ENCODE assay signal across 20 cellular contexts in the genomic region with DNA sequence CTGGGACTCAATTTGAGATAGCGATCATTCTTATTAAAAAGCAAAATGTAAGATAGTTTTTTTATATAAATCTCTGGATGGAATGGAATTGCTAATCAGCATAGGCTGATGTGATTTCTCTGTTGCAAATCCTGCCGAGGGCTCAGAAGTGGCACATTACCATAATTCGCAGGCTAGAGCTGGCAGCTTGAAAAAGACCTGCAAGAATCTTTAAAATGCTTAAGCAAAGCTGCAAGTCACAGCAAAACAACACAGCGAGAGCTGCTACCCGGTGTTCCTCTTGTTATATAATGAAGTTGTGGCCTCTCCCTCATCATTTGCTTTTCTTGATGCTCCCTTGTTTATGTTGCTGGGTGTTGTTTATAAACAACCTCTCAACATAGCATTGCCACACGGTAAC.
DNase-seq lines count a peak whose midpoint lies in the region; ATAC-seq, FAIRE-seq and TF ChIP-seq lines count a peak whose summit lies in the region.
"Had no signal": no experiment of that assay in that cellular context is flagged by ENCODE, and none has a peak within 500 bp of the region (broad histone marks: within the 10 kb centered on the region; RNA-seq: fewer than 3 reads in every experiment).

No MANE protein-coding gene starts in this region.

- no peak overlapping the region for H2BK12ac ChIP-seq in H1 (ENCODE audit: low read depth, low read length)

- no peak overlapping the region for H4K8ac ChIP-seq in H1 (ENCODE audit: extremely low read depth, insufficient read depth, low read length)

- no peak overlapping the region for H2BK15ac ChIP-seq in H1 (ENCODE audit: low read length)

- no peak for TF ChIP-seq RAD21 in H1 (IDR thresholded peaks at IDR 0.05 in 1 of 2, conservative IDR thresholded peaks at IDR 0.05 in 1 of 2; ENCODE audit: low read depth in 2 of 2, low read length in 2 of 2)

- no peak for TF ChIP-seq POLR2A in H1 (IDR thresholded peaks at IDR 0.05; ENCODE audit: control extremely low read depth in 1 of 2, low read depth in 2 of 2, low read length in 2 of 2)

- 0 out of 2 replicates have a peak overlapping the region, but pooled peaks have one; percentile 65 for H2AK5ac ChIP-seq in H1 (ENCODE audit: low read depth, low read length)

- no peak for TF ChIP-seq EP300 in H1 (IDR thresholded peaks at IDR 0.05; ENCODE audit: borderline replicate concordance in 1 of 2, low read depth in 2 of 2, low read length in 2 of 2)

- WGBS in H1 (ENCODE audit: extremely low coverage in 1 of 2, insufficient coverage in 1 of 2, insufficient read length in 1 of 2, insufficient replicate concordance in 2 of 2, low coverage in 1 of 2, low lambda C conversion rate in 2 of 2, missing lambda C conversion rate in 1 of 2), 2 experiments = 37% methylated on average over 6 of the region's 6 CpGs; no CpG with 5 or more reads in 1 of the 2 experiments

- no peak overlapping the region for H3K18ac ChIP-seq in H1 (ENCODE audit: extremely low read depth, low read length)

- H3K27me3 ChIP-seq in HUES48 (ENCODE audit: control insufficient read depth, insufficient read depth, low read length) (no peaks in the 10 kb centered on the region), H1 (replicated peaks in 1 of 4; ENCODE audit: control insufficient read depth in 3 of 4, extremely low read depth in 1 of 4, insufficient read depth in 3 of 4, low read length in 3 of 4) (no peaks in the 10 kb centered on the region), keratinocyte (ENCODE audit: control insufficient read depth, extremely low read depth, insufficient read depth, low read length) (no peaks in the 10 kb centered on the region), neural progenitor cell (no peaks in the 10 kb centered on the region)

- H3K27ac Mint-ChIP-seq in neural progenitor cell = no peak overlapping the region
- H3K27ac Mint-ChIP-seq: CD4-positive, alpha-beta memory T cell; HFFc6 had no signal

- no peak overlapping the region for H3K4me3 Mint-ChIP-seq in neural progenitor cell
- H3K4me3 Mint-ChIP-seq: CD4-positive, alpha-beta memory T cell; HFFc6 had no signal

- TF ChIP-seq CTCF in H1 (IDR thresholded peaks at IDR 0.05; ENCODE audit: control extremely low read depth in 1 of 3, insufficient read depth in 1 of 3, low read depth in 1 of 3, low read length in 3 of 3) = no peak
- TF ChIP-seq CTCF in keratinocyte (optimal IDR thresholded peaks at IDR 0.05 in 1 of 3, IDR thresholded peaks at IDR 0.05 in 1 of 3, conservative IDR thresholded peaks at IDR 0.05 in 1 of 3; ENCODE audit: extremely low read depth in 1 of 3, insufficient read depth in 2 of 3, low read length in 3 of 3) = no peak
- no peak for TF ChIP-seq CTCF in neural progenitor cell (IDR thresholded peaks at IDR 0.05)

- ATAC-seq in HG03432 (IDR thresholded peaks at IDR 0.05; ENCODE audit: unreplicated experiment) (no peak), HG03139 (IDR thresholded peaks at IDR 0.05; ENCODE audit: unreplicated experiment) (no peak)

- no peaks in the 10 kb centered on the region for H3K9me3 Mint-ChIP-seq in neural progenitor cell

- no peaks in the 10 kb centered on the region for H3K79me1 ChIP-seq in H1 (ENCODE audit: low read depth, low read length)

- DNase-seq in H1 (ENCODE audit: low read depth in 1 of 2, low spot score in 2 of 2) (no peak), keratinocyte (ENCODE audit: low read depth, low spot score) (no peak), neural progenitor cell (ENCODE audit: low spot score) (peak; percentile 11), globus pallidus (ENCODE audit: low spot score) (no peak)
- DNase-seq: C1 segment of cervical spinal cord; Calu3; CD4-positive, alpha-beta memory T cell; COR-L47; DMS53; DMS79 treated with DMSO at 0.1 percent for 48 hours; GF-D8; GM23248; HFFc6 had no signal

- no peaks in the 10 kb centered on the region for H3K36me3 ChIP-seq in HUES48 (ENCODE audit: control insufficient read depth, insufficient read depth, low read length)
- H3K36me3 ChIP-seq in H1 (ENCODE audit: control insufficient read depth in 2 of 4, insufficient read depth in 4 of 4, low read length in 3 of 4) = no peaks in the 10 kb centered on the region
- H3K36me3 ChIP-seq in keratinocyte (ENCODE audit: control insufficient read depth in 2 of 2, extremely low read depth in 1 of 2, insufficient read depth in 2 of 2, low read length in 2 of 2) = no peaks in the 10 kb centered on the region
- no peaks in the 10 kb centered on the region for H3K36me3 ChIP-seq in neural progenitor cell
- H3K36me3 ChIP-seq: HAP-1 had no signal

- dilution Hi-C loops in keratinocyte (cut with MboI; ENCODE audit: extremely low pct_ligation_motif_present, low sequenced_read_pairs) = no loop called here

- FAIRE-seq in H1 (lab: Jason Lieb, UNC) = peak; percentile 66
- FAIRE-seq in keratinocyte (lab: Jason Lieb, UNC) = no peak
- FAIRE-seq: GM12891, GM18507, H54 had no signal

- H2BK5ac ChIP-seq in H1 (ENCODE audit: low read depth, low read length) = no peak overlapping the region

- H3K9me1 ChIP-seq in keratinocyte (ENCODE audit: control insufficient read depth, extremely low read depth, insufficient read depth, low read length) = no peaks in the 10 kb centered on the region

- CTCF ChIA-PET in H1 (lab: Charles Lee; ENCODE audit: partially characterized antibody) = interaction anchor here (0.9 to 2.9 kb wide), 3 partner anchors 11 to 56 kb away, joined by 3 to 27 read pairs (median 5); no protein-coding TSS in a partner anchor

- H3K56ac ChIP-seq in H1 (replicated peaks; ENCODE audit: insufficient read length, low read depth, low read length) = no peak overlapping the region

- no peaks in the 10 kb centered on the region for H3K79me2 ChIP-seq in H1 (ENCODE audit: control insufficient read depth in 1 of 2, insufficient read depth in 2 of 2, low read length in 2 of 2)
- H3K79me2 ChIP-seq in keratinocyte (ENCODE audit: control insufficient read depth, insufficient read depth, low read length) = no peaks in the 10 kb centered on the region
- H3K79me2 ChIP-seq in neural progenitor cell (ENCODE audit: low read depth) = no peaks in the 10 kb centered on the region

- peaks cover 27% of the 10 kb centered on the region for H3K4me1 Mint-ChIP-seq in neural progenitor cell

- H3K4me2 ChIP-seq in H1 (ENCODE audit: insufficient read depth in 1 of 2, low read depth in 2 of 2, low read length in 2 of 2) (peak overlapping the region in 1 of 2 experiments; percentile 41; a peak in 2 of 4 replicates), keratinocyte (ENCODE audit: control insufficient read depth, extremely low read depth, insufficient read depth, low read depth, low read length) (no peak overlapping the region), neural progenitor cell (no peak overlapping the region)

- H3K14ac ChIP-seq in H1 (ENCODE audit: insufficient read length) = no peak overlapping the region

- H3F3A ChIP-seq in neural progenitor cell (ENCODE audit: low read depth) = peaks cover 3% of the 10 kb centered on the region

- no peak overlapping the region for H3K4ac ChIP-seq in H1 (replicated peaks; ENCODE audit: insufficient read length, low read depth, low read length)

- H4K20me1 ChIP-seq in H1 (replicated peaks in 1 of 2; ENCODE audit: control insufficient read depth in 1 of 2, insufficient read depth in 2 of 2, low read length in 2 of 2) (no peaks in the 10 kb centered on the region), keratinocyte (ENCODE audit: control insufficient read depth, extremely low read depth, insufficient read depth, low read length) (no peaks in the 10 kb centered on the region), neural progenitor cell (ENCODE audit: low read depth) (no peaks in the 10 kb centered on the region)

- no peak overlapping the region for H3K23ac ChIP-seq in H1 (ENCODE audit: insufficient read length)

- H3K4me1 ChIP-seq in HUES48 (ENCODE audit: control insufficient read depth, insufficient read depth, low read length) (peaks cover 37% of the 10 kb centered on the region), H1 (replicated peaks in 1 of 4; ENCODE audit: control insufficient read depth in 3 of 4, insufficient read depth in 4 of 4, low read length in 3 of 4) (peaks cover 2 to 14% (median 11%) of the 10 kb centered on the region in 4 experiments), keratinocyte (ENCODE audit: control insufficient read depth, extremely low read depth, insufficient read depth, low read length) (no peaks in the 10 kb centered on the region), neural progenitor cell (peaks cover 29% of the 10 kb centered on the region)
- H3K4me1 ChIP-seq: HAP-1 had no signal

- H3K27ac ChIP-seq in HUES48 (ENCODE audit: low read depth, low read length) (peak overlapping the region; percentile 71), H1 (ENCODE audit: low read depth, low read length) (no peak overlapping the region), keratinocyte (ENCODE audit: control insufficient read depth, insufficient read depth, low read length) (no peak overlapping the region), neural progenitor cell (no peak overlapping the region)
- H3K27ac ChIP-seq: GM23248 had no signal

- no peak overlapping the region for H2AFZ ChIP-seq in H1 (ENCODE audit: low read length)
- H2AFZ ChIP-seq in keratinocyte (ENCODE audit: control insufficient read depth, low read length) = peak overlapping the region; percentile 23
- peak overlapping the region; percentile 60 for H2AFZ ChIP-seq in neural progenitor cell (replicated peaks)
- H2AFZ ChIP-seq: GM23248 had no signal

- H4K5ac ChIP-seq in H1 (ENCODE audit: insufficient read length, low read depth, low read length) = no peak overlapping the region

- POLR2A ChIA-PET in H1 (lab: Charles Lee; ENCODE audit: partially characterized antibody) = no interaction called here

- no peak overlapping the region for H2BK20ac ChIP-seq in H1 (ENCODE audit: low read length)

- H3K9me3 ChIP-seq in HUES48 (ENCODE audit: control insufficient read depth, insufficient read depth, low read length) (no peaks in the 10 kb centered on the region), H1 (ENCODE audit: insufficient read depth in 2 of 2, low read depth in 1 of 2, low read length in 1 of 2) (no peaks in the 10 kb centered on the region), keratinocyte (ENCODE audit: control insufficient read depth, low read depth, low read length) (no peaks in the 10 kb centered on the region), neural progenitor cell (ENCODE audit: low read depth) (no peaks in the 10 kb centered on the region)
- H3K9me3 ChIP-seq: HAP-1 had no signal

- no peaks in the 10 kb centered on the region for H3K27me3 Mint-ChIP-seq in neural progenitor cell (ENCODE audit: insufficient read depth, low read depth)

- no peak overlapping the region for H2BK120ac ChIP-seq in H1 (replicated peaks; ENCODE audit: low read depth, low read length)

- H3K36me3 Mint-ChIP-seq in neural progenitor cell = no peaks in the 10 kb centered on the region
- H3K36me3 Mint-ChIP-seq: CD4-positive, alpha-beta memory T cell had no signal

- no peak overlapping the region for H3K4me3 ChIP-seq in HUES48 (ENCODE audit: low read depth, low read length)
- H3K4me3 ChIP-seq in H1 (ENCODE audit: extremely low read depth in 1 of 4, insufficient read depth in 2 of 4, low read depth in 3 of 4, low read length in 4 of 4) = no peak overlapping the region
- H3K4me3 ChIP-seq in keratinocyte (ENCODE audit: control insufficient read depth in 2 of 3, extremely low read depth in 1 of 3, insufficient read depth in 2 of 3, low read depth in 1 of 3, low read length in 3 of 3) = no peak overlapping the region
- H3K4me3 ChIP-seq in neural progenitor cell = no peak overlapping the region
- H3K4me3 ChIP-seq: GM23248, HAP-1 had no signal

- H3K9ac ChIP-seq in HUES48 (ENCODE audit: low read depth, low read length) = no peak overlapping the region
- H3K9ac ChIP-seq in H1 (replicated peaks in 1 of 4; ENCODE audit: extremely low read depth in 1 of 4, low read depth in 3 of 4, low read length in 3 of 4) = no peak overlapping the region
- no peak overlapping the region for H3K9ac ChIP-seq in keratinocyte (ENCODE audit: control insufficient read depth, extremely low read depth, insufficient read depth, low read length)
- no peak overlapping the region for H3K9ac ChIP-seq in neural progenitor cell
- H3K9ac ChIP-seq: GM23248 had no signal

- no peak overlapping the region for H4K91ac ChIP-seq in H1 (replicated peaks; ENCODE audit: insufficient read length, low read length)

- H3K23me2 ChIP-seq in H1 (ENCODE audit: low read depth, low read length) = no peaks in the 10 kb centered on the region
